9 cellular contexts compared by ENCODE assay signal in genomic region chr14:89214221-89214965, GRCh38.
DNase-seq lines count a peak whose midpoint lies in the region; ATAC-seq and TF ChIP-seq lines count a peak whose summit lies in the region.
"Had no signal": no experiment of that assay in that cellular context is flagged by ENCODE, and none has a peak within 500 bp of the region (broad histone marks: within the 10 kb centered on the region; RNA-seq: fewer than 3 reads in every experiment).

No MANE protein-coding gene starts in this region.

- no peaks in the 10 kb centered on the region for H3K9me3 ChIP-seq in mesodermal cell (ENCODE audit: control insufficient read depth, low read length)

- CTCF ChIA-PET in activated naive CD4-positive, alpha-beta T cell treated with anti-CD3 and anti-CD28 coated beads, Interleukin-2, amount 10 ng/mL, durations not matched to agents 7 days and 5 days (lab: Charles Lee), result no interaction called here

- peak overlapping the region; percentile 25 for H3K27ac ChIP-seq in mesodermal cell (ENCODE audit: low read depth, low read length, severe bottlenecking)
- H3K27ac ChIP-seq: KMS-11 had no signal

- 90 to 91% methylated on average over 12 of the region's 14 CpGs for WGBS in mesodermal cell (ENCODE audit: insufficient coverage in 2 of 2), 2 experiments

- ATAC-seq in HG02884 (IDR thresholded peaks at IDR 0.05; ENCODE audit: unreplicated experiment), result no peak

- peaks cover 19% of the 10 kb centered on the region for H3K36me3 ChIP-seq in mesodermal cell (ENCODE audit: control insufficient read depth, insufficient read depth, low read length)

- H3K4me3 Mint-ChIP-seq in activated naive CD4-positive, alpha-beta T cell treated with anti-CD3 and anti-CD28 coated beads, Interleukin-2, amount 50 U/mL, for 24 hours, result no peak overlapping the region
- no peak overlapping the region for H3K4me3 Mint-ChIP-seq in activated naive CD4-positive, alpha-beta T cell treated with anti-CD3 and anti-CD28 coated beads, Interleukin-2, amount 10 ng/mL, durations not matched to agents 7 days and 5 days

- peaks cover 48% of the 10 kb centered on the region for H3K4me1 Mint-ChIP-seq in activated naive CD4-positive, alpha-beta T cell treated with anti-CD3 and anti-CD28 coated beads, Interleukin-2, amount 50 U/mL, for 24 hours
- H3K4me1 Mint-ChIP-seq in activated naive CD4-positive, alpha-beta T cell treated with anti-CD3 and anti-CD28 coated beads, Interleukin-2, amount 10 ng/mL, durations not matched to agents 7 days and 5 days, result no peaks in the 10 kb centered on the region

- H3K27me3 Mint-ChIP-seq in activated naive CD4-positive, alpha-beta T cell treated with anti-CD3 and anti-CD28 coated beads, Interleukin-2, amount 50 U/mL, for 24 hours, result no peaks in the 10 kb centered on the region
- H3K27me3 Mint-ChIP-seq in activated naive CD4-positive, alpha-beta T cell treated with anti-CD3 and anti-CD28 coated beads, Interleukin-2, amount 10 ng/mL, durations not matched to agents 7 days and 5 days, result no peaks in the 10 kb centered on the region

- in situ Hi-C loops in GM13977 (cut with MboI; ENCODE audit: low pct_unique_long_range_greater_than_20kb, low sequenced_read_pairs, unreplicated experiment), result no loop called here

- H3K9me3 Mint-ChIP-seq in activated naive CD4-positive, alpha-beta T cell treated with anti-CD3 and anti-CD28 coated beads, Interleukin-2, amount 50 U/mL, for 24 hours, result no peaks in the 10 kb centered on the region
- H3K9me3 Mint-ChIP-seq in activated naive CD4-positive, alpha-beta T cell treated with anti-CD3 and anti-CD28 coated beads, Interleukin-2, amount 10 ng/mL, durations not matched to agents 7 days and 5 days, result no peaks in the 10 kb centered on the region

- no peaks in the 10 kb centered on the region for H3K4me1 ChIP-seq in mesodermal cell (ENCODE audit: control insufficient read depth, insufficient read depth, low read length, poor library complexity, severe bottlenecking)

- H3K4me3 ChIP-seq in mesodermal cell (ENCODE audit: extremely low read depth, insufficient read depth, low read length, poor library complexity, severe bottlenecking), result no peak overlapping the region

- peaks cover 18% of the 10 kb centered on the region for H3K36me3 Mint-ChIP-seq in activated naive CD4-positive, alpha-beta T cell treated with anti-CD3 and anti-CD28 coated beads, Interleukin-2, amount 50 U/mL, for 24 hours
- peaks cover 12% of the 10 kb centered on the region for H3K36me3 Mint-ChIP-seq in activated naive CD4-positive, alpha-beta T cell treated with anti-CD3 and anti-CD28 coated beads, Interleukin-2, amount 10 ng/mL, durations not matched to agents 7 days and 5 days

- TF ChIP-seq CTCF in GM13977 (IDR thresholded peaks at IDR 0.05; ENCODE audit: extremely low read depth, insufficient read depth, missing control alignments), result no peak

- peak overlapping the region; percentile 46 for H3K27ac Mint-ChIP-seq in activated naive CD4-positive, alpha-beta T cell treated with anti-CD3 and anti-CD28 coated beads, Interleukin-2, amount 50 U/mL, for 24 hours
- no peak overlapping the region for H3K27ac Mint-ChIP-seq in activated naive CD4-positive, alpha-beta T cell treated with anti-CD3 and anti-CD28 coated beads, Interleukin-2, amount 10 ng/mL, durations not matched to agents 7 days and 5 days

- no peak for DNase-seq in activated naive CD4-positive, alpha-beta T cell treated with anti-CD3 and anti-CD28 coated beads, Interleukin-2, amount 10 ng/mL, durations not matched to agents 7 days and 5 days
- DNase-seq in ecto neural progenitor cell (ENCODE audit: low spot score), result peak; percentile 50
- DNase-seq in stimulated activated CD8-positive, alpha-beta memory T cell treated with anti-CD3 and anti-CD28 coated beads, Interleukin-4, amount 100 ng/mL, for 48 hours, result no peak
- DNase-seq in GM13977 (ENCODE audit: low spot score), result no peak
- DNase-seq in T-helper 1 cell, result no peak
